ENCODE assay signal across 1 cellular context in genomic region chr1:11272842-11273594, GRCh38.
A peak's percentile ranks its signal among the peaks of the same experiment; 100 is the strongest.
TF ChIP-seq lines count a peak whose summit lies in the region.

UBIAD1 (plus strand) TSS chr1:11273198; CDS start chr1:11273532, 334 bp downstream.

TF ChIP-seq in HEK293, 187 proteins besides CTCF, POLR2A, EP300 and RAD21 (continued from another document):
- TF ChIP-seq PRDM10 (tag by site-specific recombination; IDR thresholded peaks at IDR 0.05) (peak; percentile 31; the same call in 1 of the 2 replicates), ZNF558 (tag by site-specific recombination; IDR thresholded peaks at IDR 0.05) (no peak), AEBP2 (tag by site-specific recombination; IDR thresholded peaks at IDR 0.05; ENCODE audit: borderline replicate concordance) (no peak), ZNF529 (tag by site-specific recombination; IDR thresholded peaks at IDR 0.05; ENCODE audit: insufficient replicate concordance) (no peak), GFI1B (tag by site-specific recombination; IDR thresholded peaks at IDR 0.05) (no peak), ZNF664 (tag by site-specific recombination; IDR thresholded peaks at IDR 0.05) (peak; percentile 5; the same call in 1 of the 2 replicates), ZNF449 (tag by site-specific recombination; IDR thresholded peaks at IDR 0.05) (peak; percentile 93), ZBTB1 (tag by site-specific recombination; IDR thresholded peaks at IDR 0.05) (0 out of 2 replicates have a peak, but pooled peaks have one; percentile 41), ZNF121 (tag by site-specific recombination; IDR thresholded peaks at IDR 0.05) (peak; percentile 65; the same call in 1 of the 2 replicates), ZNF157 (tag by site-specific recombination; IDR thresholded peaks at IDR 0.05) (no peak), KLF8 (tag by site-specific recombination; IDR thresholded peaks at IDR 0.05) (peak; percentile 92; the same call in 1 of the 2 replicates), ZNF404 (tag by site-specific recombination; IDR thresholded peaks at IDR 0.05) (no peak), ZNF280D (tag by site-specific recombination; IDR thresholded peaks at IDR 0.05) (peak; percentile 83; the same call in 1 of the 2 replicates), REPIN1 (tag by site-specific recombination; IDR thresholded peaks at IDR 0.05; ENCODE audit: low read depth) (peak; percentile 95), SCRT2 (tag by site-specific recombination; IDR thresholded peaks at IDR 0.05) (peak; percentile 88), ZNF324 (tag by site-specific recombination; IDR thresholded peaks at IDR 0.05) (peak; percentile 91), ZNF660 (tag by site-specific recombination; IDR thresholded peaks at IDR 0.05) (peak; percentile 90; the same call in 1 of the 2 replicates), SP7 (tag by site-specific recombination; IDR thresholded peaks at IDR 0.05) (peak; percentile 84), ZEB2 (tag by site-specific recombination; IDR thresholded peaks at IDR 0.05) (peak; percentile 92), ZBTB7A (tag by site-specific recombination; IDR thresholded peaks at IDR 0.05; ENCODE audit: low read depth) (0 out of 2 replicates have a peak, but pooled peaks have one; percentile 36), ZNF560 (tag by site-specific recombination; IDR thresholded peaks at IDR 0.05; ENCODE audit: borderline replicate concordance) (no peak), BCL11B (tag by site-specific recombination; IDR thresholded peaks at IDR 0.05; ENCODE audit: low read depth) (peak; percentile 71; the same call in 1 of the 2 replicates), ZNF521 (tag by site-specific recombination; IDR thresholded peaks at IDR 0.05) (no peak), ZNF350 (tag by site-specific recombination; IDR thresholded peaks at IDR 0.05) (no peak), ZXDB (tag by site-specific recombination; IDR thresholded peaks at IDR 0.05) (peak; percentile 96), ZIC2 (tag by site-specific recombination; IDR thresholded peaks at IDR 0.05) (peak; percentile 43), ZBTB48 (tag by site-specific recombination; IDR thresholded peaks at IDR 0.05) (peak; percentile 43; the same call in 1 of the 2 replicates), OSR2 (tag by site-specific recombination; IDR thresholded peaks at IDR 0.05) (no peak), ZNF37A (tag by site-specific recombination; IDR thresholded peaks at IDR 0.05) (no peak), ZNF768 (tag by site-specific recombination; IDR thresholded peaks at IDR 0.05) (no peak)
